ENCODE assay signal across 8 cellular contexts in genomic region chr20:20593447-20594170, GRCh38.
DNase-seq lines count a peak whose midpoint lies in the region; ATAC-seq and TF ChIP-seq lines count a peak whose summit lies in the region.

No MANE protein-coding gene starts in this region.

- H3K27me3 Mint-ChIP-seq in activated CD8-positive, alpha-beta memory T cell treated with anti-CD3 and anti-CD28 coated beads, Interleukin-2, amount 10 ng/mL, durations not matched to agents 7 days and 5 days = no peaks in the 10 kb centered on the region
- no peaks in the 10 kb centered on the region for H3K27me3 Mint-ChIP-seq in CD8-positive, alpha-beta memory T cell

- H2BK120ac ChIP-seq in mesenchymal stem cell (ENCODE audit: low read depth, low read length) = no peak overlapping the region

- 49 to 56% methylated on average over 8 to 9 of the region's 9 CpGs for WGBS in ectodermal cell, 2 experiments
- WGBS in mesenchymal stem cell = 55% methylated on average over 7 of the region's 9 CpGs

- H4K91ac ChIP-seq in mesenchymal stem cell (ENCODE audit: low read length) = no peak overlapping the region

- no peaks in the 10 kb centered on the region for H3K79me2 ChIP-seq in OCI-LY3 (ENCODE audit: low read length)

- no peak overlapping the region for H2BK5ac ChIP-seq in mesenchymal stem cell (ENCODE audit: low read depth, low read length, poor library complexity, severe bottlenecking)

- H3K9ac ChIP-seq in OCI-LY3 (ENCODE audit: low read length) (no peak overlapping the region), mesenchymal stem cell (ENCODE audit: low read length) (peak overlapping the region; percentile 66)

- DNase-seq in SKM-1 treated with dmso at 0.1 percent for 144 hours (lab: John Stamatoyannopoulos, UW; ENCODE audit: unreplicated experiment) (peak; percentile 26), SKM-1 (lab: John Stamatoyannopoulos, UW; ENCODE audit: unreplicated experiment) (no peak), HuH-7 (ENCODE audit: low spot score) (peak; percentile 55), mesenchymal stem cell (peak; percentile 75)
- no peak for DNase-seq in activated CD8-positive, alpha-beta memory T cell treated with anti-CD3 and anti-CD28 coated beads, Interleukin-2, amount 10 ng/mL, durations not matched to agents 7 days and 5 days
- no peak for DNase-seq in CD8-positive, alpha-beta memory T cell

- no peak overlapping the region for H2BK15ac ChIP-seq in mesenchymal stem cell (ENCODE audit: low read depth, poor library complexity, severe bottlenecking)

- H2BK12ac ChIP-seq in mesenchymal stem cell (ENCODE audit: low read length in 2 of 2) = no peak overlapping the region

- H3K36me3 ChIP-seq in OCI-LY3 (replicated peaks; ENCODE audit: low read depth, low read length) = no peaks in the 10 kb centered on the region
- no peaks in the 10 kb centered on the region for H3K36me3 ChIP-seq in ectodermal cell (ENCODE audit: control insufficient read depth, insufficient read depth, low read length)
- H3K36me3 ChIP-seq in mesenchymal stem cell (ENCODE audit: control insufficient read depth in 1 of 2, insufficient read depth in 2 of 2, low read depth in 1 of 2, low read length in 2 of 2) = peaks cover 0 to 2% of the 10 kb centered on the region in 2 experiments
- no peaks in the 10 kb centered on the region for H3K36me3 ChIP-seq in CD8-positive, alpha-beta memory T cell (ENCODE audit: insufficient read depth, low read length)

- no peak overlapping the region for H3K27ac ChIP-seq in OCI-LY3 (ENCODE audit: low read length)
- H3K27ac ChIP-seq in ectodermal cell (ENCODE audit: insufficient read depth, low read depth, low read length, poor library complexity, severe bottlenecking) = peak overlapping the region; percentile 30
- no peak overlapping the region for H3K27ac ChIP-seq in mesenchymal stem cell (ENCODE audit: low read length, poor library complexity, severe bottlenecking)
- no peak overlapping the region for H3K27ac ChIP-seq in CD8-positive, alpha-beta memory T cell (ENCODE audit: low read depth, low read length)

- CTCF ChIA-PET in activated CD8-positive, alpha-beta memory T cell treated with anti-CD3 and anti-CD28 coated beads, Interleukin-2, amount 10 ng/mL, durations not matched to agents 7 days and 5 days (lab: Charles Lee) = interaction anchor here (0.5 to 3.1 kb wide), 17 partner anchors 9 to 508 kb away, joined by 3 to 18 read pairs (median 4); no protein-coding TSS in a partner anchor
- CTCF ChIA-PET in CD8-positive, alpha-beta memory T cell (lab: Charles Lee) = interaction anchor here (1.5 to 1.8 kb wide), 3 partner anchors 10 to 234 kb away, joined by 4 to 6 read pairs (median 4); no protein-coding TSS in a partner anchor

- H3K9me3 Mint-ChIP-seq in activated CD8-positive, alpha-beta memory T cell treated with anti-CD3 and anti-CD28 coated beads, Interleukin-2, amount 10 ng/mL, durations not matched to agents 7 days and 5 days (ENCODE audit: low read depth) = no peaks in the 10 kb centered on the region
- no peaks in the 10 kb centered on the region for H3K9me3 Mint-ChIP-seq in CD8-positive, alpha-beta memory T cell

- H3K36me3 Mint-ChIP-seq in activated CD8-positive, alpha-beta memory T cell treated with anti-CD3 and anti-CD28 coated beads, Interleukin-2, amount 10 ng/mL, durations not matched to agents 7 days and 5 days = no peaks in the 10 kb centered on the region
- peaks cover 8 to 40% (median 28%) of the 10 kb centered on the region in 3 donors for H3K36me3 Mint-ChIP-seq in CD8-positive, alpha-beta memory T cell

- peak overlapping the region; percentile 27; the same call in 1 of the 2 replicates for H3K4me3 ChIP-seq in OCI-LY3 (ENCODE audit: low read length)
- H3K4me3 ChIP-seq in ectodermal cell (ENCODE audit: insufficient read depth, low read depth, low read length) = no peak overlapping the region
- no peak overlapping the region for H3K4me3 ChIP-seq in mesenchymal stem cell (ENCODE audit: insufficient read depth in 1 of 2, low read depth in 1 of 2, low read length in 2 of 2)
- H3K4me3 ChIP-seq in CD8-positive, alpha-beta memory T cell (ENCODE audit: low read length) = no peak overlapping the region

- H3K79me1 ChIP-seq in mesenchymal stem cell (replicated peaks; ENCODE audit: low read length, poor library complexity, severe bottlenecking) = no peaks in the 10 kb centered on the region

- no peak overlapping the region for H2AK5ac ChIP-seq in mesenchymal stem cell (ENCODE audit: low read length, severe bottlenecking)

- H4K20me1 ChIP-seq in OCI-LY3 (ENCODE audit: insufficient read depth, low read length) = no peaks in the 10 kb centered on the region

- no peak overlapping the region for H3K14ac ChIP-seq in mesenchymal stem cell (ENCODE audit: low read length in 2 of 2)

- H3K27me3 ChIP-seq in OCI-LY3 (ENCODE audit: low read depth, low read length) (no peaks in the 10 kb centered on the region), ectodermal cell (ENCODE audit: control insufficient read depth, insufficient read depth, low read length, poor library complexity, severe bottlenecking) (no peaks in the 10 kb centered on the region), mesenchymal stem cell (ENCODE audit: control insufficient read depth in 1 of 2, insufficient read depth in 1 of 2, low read length in 2 of 2) (no peaks in the 10 kb centered on the region)
- H3K27me3 ChIP-seq in CD8-positive, alpha-beta memory T cell (ENCODE audit: insufficient read depth, low read length, poor library complexity, severe bottlenecking) = no peaks in the 10 kb centered on the region

- H4K8ac ChIP-seq in mesenchymal stem cell (ENCODE audit: low read length) = no peak overlapping the region

- no peak overlapping the region for H3K27ac Mint-ChIP-seq in activated CD8-positive, alpha-beta memory T cell treated with anti-CD3 and anti-CD28 coated beads, Interleukin-2, amount 10 ng/mL, durations not matched to agents 7 days and 5 days
- no peak overlapping the region for H3K27ac Mint-ChIP-seq in CD8-positive, alpha-beta memory T cell

- H3K4me1 ChIP-seq in OCI-LY3 (ENCODE audit: low read length) (peaks cover 4% of the 10 kb centered on the region), ectodermal cell (ENCODE audit: control insufficient read depth, insufficient read depth, low read length) (no peaks in the 10 kb centered on the region), mesenchymal stem cell (ENCODE audit: control insufficient read depth, insufficient read depth, low read depth, low read length) (peaks cover 3% of the 10 kb centered on the region)
- no peaks in the 10 kb centered on the region for H3K4me1 ChIP-seq in CD8-positive, alpha-beta memory T cell (ENCODE audit: insufficient read depth, low read length)

- H3K4me2 ChIP-seq in OCI-LY3 (ENCODE audit: low read length) (peak overlapping the region; percentile 60), mesenchymal stem cell (ENCODE audit: low read length, poor library complexity, severe bottlenecking) (no peak overlapping the region)

- H2AFZ ChIP-seq in OCI-LY3 (ENCODE audit: low read depth, low read length) = no peak overlapping the region
- no peak overlapping the region for H2AFZ ChIP-seq in mesenchymal stem cell (ENCODE audit: low read depth, low read length)

- H3K9me3 ChIP-seq in OCI-LY3 (ENCODE audit: insufficient read depth, low read length) = no peaks in the 10 kb centered on the region
- H3K9me3 ChIP-seq in ectodermal cell (ENCODE audit: control insufficient read depth, low read length) = no peaks in the 10 kb centered on the region
- H3K9me3 ChIP-seq in mesenchymal stem cell (ENCODE audit: control insufficient read depth, low read length) = no peaks in the 10 kb centered on the region
- no peaks in the 10 kb centered on the region for H3K9me3 ChIP-seq in CD8-positive, alpha-beta memory T cell (ENCODE audit: low read length)

- TF ChIP-seq CTCF in OCI-LY3 (IDR thresholded peaks at IDR 0.05; ENCODE audit: low read depth, low read length) = peak; percentile 97

- H3K4me3 Mint-ChIP-seq in activated CD8-positive, alpha-beta memory T cell treated with anti-CD3 and anti-CD28 coated beads, Interleukin-2, amount 10 ng/mL, durations not matched to agents 7 days and 5 days = no peak overlapping the region
- H3K4me3 Mint-ChIP-seq in CD8-positive, alpha-beta memory T cell = no peak overlapping the region

- POLR2A ChIA-PET in CD8-positive, alpha-beta memory T cell (lab: Charles Lee) = no interaction called here

- no peak overlapping the region for H3K23ac ChIP-seq in mesenchymal stem cell (ENCODE audit: low read length in 2 of 2)

- no peak overlapping the region for H3K4ac ChIP-seq in mesenchymal stem cell (ENCODE audit: low read depth in 1 of 2, low read length in 2 of 2)

- ATAC-seq in activated CD8-positive, alpha-beta memory T cell treated with anti-CD3 and anti-CD28 coated beads, Interleukin-2, amount 10 ng/mL, durations not matched to agents 7 days and 5 days = no peak

- no peak overlapping the region for H3K18ac ChIP-seq in mesenchymal stem cell (ENCODE audit: low read depth in 1 of 2, low read length in 2 of 2)

- H3K4me1 Mint-ChIP-seq in activated CD8-positive, alpha-beta memory T cell treated with anti-CD3 and anti-CD28 coated beads, Interleukin-2, amount 10 ng/mL, durations not matched to agents 7 days and 5 days = no peaks in the 10 kb centered on the region
- peaks cover 0 to 4% (median 0%) of the 10 kb centered on the region in 3 donors for H3K4me1 Mint-ChIP-seq in CD8-positive, alpha-beta memory T cell

Comparison
In these comparisons a context has a peak if more than half of its experiments do, and no peak if none do; other contexts are left out.
1. DNase-seq: peak in SKM-1 treated with dmso at 0.1 percent for 144 hours (single experiment), HuH-7 (single experiment) and mesenchymal stem cell (single experiment); none in SKM-1 (single experiment), activated CD8-positive, alpha-beta memory T cell treated with anti-CD3 and anti-CD28 coated beads, Interleukin-2, amount 10 ng/mL, durations not matched to agents 7 days and 5 days (single experiment) and CD8-positive, alpha-beta memory T cell (0 of 5).